8 cellular contexts compared by ENCODE assay signal in genomic region chr11:14908214-14908880, GRCh38. TPM values are rescaled to one million over a fixed set of nuclear protein-coding genes. Genes with fewer than 3 reads are reported as not detected.
DNase-seq lines count a peak whose midpoint lies in the region; ATAC-seq and TF ChIP-seq lines count a peak whose summit lies in the region.

No MANE protein-coding gene starts in this region.

- H3K27ac Mint-ChIP-seq in activated CD8-positive, alpha-beta T cell treated with anti-CD3 and anti-CD28 coated beads for 36 hours = no peak overlapping the region

- H3K9me3 Mint-ChIP-seq in activated CD8-positive, alpha-beta T cell treated with anti-CD3 and anti-CD28 coated beads for 36 hours = no peaks in the 10 kb centered on the region

- peaks cover 16% of the 10 kb centered on the region for H3K4me1 ChIP-seq in left ventricle myocardium inferior

- peaks cover 46% of the 10 kb centered on the region for H3K4me1 Mint-ChIP-seq in activated CD8-positive, alpha-beta T cell treated with anti-CD3 and anti-CD28 coated beads for 36 hours (ENCODE audit: low read depth)

- H3K4me3 Mint-ChIP-seq in activated CD8-positive, alpha-beta T cell treated with anti-CD3 and anti-CD28 coated beads for 36 hours = no peak overlapping the region

- H3K27ac ChIP-seq in left ventricle myocardium inferior (replicated peaks) = no peak overlapping the region

- H3K4me3 ChIP-seq in left ventricle myocardium inferior = no peak overlapping the region

- H3K27me3 Mint-ChIP-seq in activated CD8-positive, alpha-beta T cell treated with anti-CD3 and anti-CD28 coated beads for 36 hours = no peaks in the 10 kb centered on the region

- POLR2A ChIA-PET in activated CD8-positive, alpha-beta T cell treated with anti-CD3 and anti-CD28 coated beads for 36 hours (lab: Charles Lee) = interaction anchor here (0.6 to 1.7 kb wide), 5 partner anchors 16 to 1629 kb away, joined by 3 to 4 read pairs (median 3); partner anchors contain the start of gene CYP2R1

- DNase-seq in activated CD8-positive, alpha-beta memory T cell treated with anti-CD3 and anti-CD28 coated beads, Interleukin-2, amount 50 U/mL, for 4 hours = peak; percentile 38
- DNase-seq in activated CD8-positive, alpha-beta memory T cell treated with anti-CD3 and anti-CD28 coated beads, Interleukin-2, amount 50 U/mL, for 48 hours = no peak
- peak; percentile 7 for DNase-seq in NCI-H226
- peak; percentile 69 for DNase-seq in activated CD8-positive, alpha-beta T cell treated with anti-CD3 and anti-CD28 coated beads for 36 hours
- DNase-seq in left ventricle myocardium inferior = no peak
- DNase-seq in stimulated activated CD4-positive, alpha-beta T cell treated with anti-CD3 and anti-CD28 coated beads, Interleukin-2, amount 100 ng/mL, for 24 hours = peak; percentile 19 to 43

- no peaks in the 10 kb centered on the region for H3K36me3 Mint-ChIP-seq in activated CD8-positive, alpha-beta T cell treated with anti-CD3 and anti-CD28 coated beads for 36 hours (ENCODE audit: low read depth)

- no peaks in the 10 kb centered on the region for H3K27me3 ChIP-seq in left ventricle myocardium inferior (ENCODE audit: low read depth)

- peak; percentile 26 for ATAC-seq in HG02642 (IDR thresholded peaks at IDR 0.05; ENCODE audit: poor library complexity, unreplicated experiment)
- ATAC-seq in activated CD8-positive, alpha-beta T cell treated with anti-CD3 and anti-CD28 coated beads for 36 hours = peak; percentile 24
- no peak for ATAC-seq in HG02840 (IDR thresholded peaks at IDR 0.05; ENCODE audit: low FRiP score, unreplicated experiment)

- peak; percentile 45 for TF ChIP-seq CTCF in activated CD8-positive, alpha-beta T cell treated with anti-CD3 and anti-CD28 coated beads for 36 hours (IDR thresholded peaks at IDR 0.05)
- peak; percentile 59 for TF ChIP-seq CTCF in left ventricle myocardium inferior (IDR thresholded peaks at IDR 0.05; ENCODE audit: borderline replicate concordance)

- intact Hi-C loops in activated CD8-positive, alpha-beta T cell treated with anti-CD3 and anti-CD28 coated beads for 36 hours (cut with micrococcal nuclease) = loop anchor here (1.0 to 5.0 kb wide), 6 partner anchors 64 to 386 kb away; partner anchors contain the start of genes CALCA, PDE3B and PSMA1
- intact Hi-C loops in left ventricle myocardium inferior (cut with micrococcal nuclease) = no loop called here

- no peaks in the 10 kb centered on the region for H3K9me3 ChIP-seq in left ventricle myocardium inferior (replicated peaks)

- CTCF ChIA-PET in activated CD8-positive, alpha-beta T cell treated with anti-CD3 and anti-CD28 coated beads for 36 hours (lab: Charles Lee) = interaction anchor here (0.6 to 8.1 kb wide), 109 partner anchors 10 to 605 kb away, joined by 3 to 214 read pairs (median 5); partner anchors contain the start of genes CALCA, CALCB, CYP2R1 and PDE3B

- H3K36me3 ChIP-seq in left ventricle myocardium inferior = no peaks in the 10 kb centered on the region

RNA-seq across cellular contexts. Expression of gene CYP2R1, which starts 16.3 kb away (rescaled TPM):
- total RNA-seq in activated CD8-positive, alpha-beta T cell treated with anti-CD3 and anti-CD28 coated beads for 36 hours = 10 to 100 TPM; 12.9 to 13.9 TPM
- 7.7 TPM for total RNA-seq in left ventricle myocardium inferior

Comparison
In these comparisons a context has a peak if more than half of its experiments do, and no peak if none do; other contexts are left out.
1. DNase-seq: peak in activated CD8-positive, alpha-beta memory T cell treated with anti-CD3 and anti-CD28 coated beads, Interleukin-2, amount 50 U/mL, for 4 hours (single experiment), NCI-H226 (single experiment), activated CD8-positive, alpha-beta T cell treated with anti-CD3 and anti-CD28 coated beads for 36 hours (single experiment) and stimulated activated CD4-positive, alpha-beta T cell treated with anti-CD3 and anti-CD28 coated beads, Interleukin-2, amount 100 ng/mL, for 24 hours (2 of 2); none in activated CD8-positive, alpha-beta memory T cell treated with anti-CD3 and anti-CD28 coated beads, Interleukin-2, amount 50 U/mL, for 48 hours (single experiment) and left ventricle myocardium inferior (single experiment).